In genomic region chr2:221571108-221571390, GRCh38 we compare ENCODE assay signal across 8 cellular contexts. TPM values are rescaled to one million over a fixed set of nuclear protein-coding genes. Genes with fewer than 3 reads are reported as not detected.
A peak's percentile ranks its signal among the peaks of the same experiment; 100 is the strongest.
DNase-seq lines count a peak whose midpoint lies in the region; ATAC-seq and TF ChIP-seq lines count a peak whose summit lies in the region.

No MANE protein-coding gene starts in this region.

- H3K27ac ChIP-seq in Peyer's patch (peak overlapping the region in 1 of 4 donors; percentile 70), colonic mucosa (no peak overlapping the region)
- H3K27ac ChIP-seq in naive thymus-derived CD4-positive, alpha-beta T cell (ENCODE audit: low read depth, low read length) = peak overlapping the region; percentile 69

- peaks cover 0 to 21% (median 4%) of the 10 kb centered on the region in 4 donors for H3K4me1 ChIP-seq in Peyer's patch
- no peaks in the 10 kb centered on the region for H3K4me1 ChIP-seq in colonic mucosa
- peaks cover 11 to 17% of the 10 kb centered on the region in 2 donors for H3K4me1 ChIP-seq in naive thymus-derived CD4-positive, alpha-beta T cell (ENCODE audit: control insufficient read depth in 2 of 2, insufficient read depth in 2 of 2, low read length in 2 of 2)

- peaks cover 36% of the 10 kb centered on the region for H3K4me1 Mint-ChIP-seq in CD14-positive monocyte
- peaks cover 22 to 57% (median 41%) of the 10 kb centered on the region in 7 donors for H3K4me1 Mint-ChIP-seq in naive thymus-derived CD4-positive, alpha-beta T cell

- TF ChIP-seq CTCF in CD14-positive monocyte (IDR thresholded peaks at IDR 0.05) = no peak
- TF ChIP-seq CTCF in Peyer's patch (IDR thresholded peaks at IDR 0.05) = no peak
- no peak for TF ChIP-seq CTCF in colonic mucosa (IDR thresholded peaks at IDR 0.05)
- TF ChIP-seq CTCF in GM10248 (IDR thresholded peaks at IDR 0.05; ENCODE audit: control extremely low read depth, extremely low read depth, low read depth, missing control alignments) = no peak

- no peak for TF ChIP-seq POLR2A in Peyer's patch (IDR thresholded peaks at IDR 0.05)

- H3K9me3 Mint-ChIP-seq in CD14-positive monocyte = peaks cover 0 to 31% (median 20%) of the 10 kb centered on the region in 7 donors
- H3K9me3 Mint-ChIP-seq in naive thymus-derived CD4-positive, alpha-beta T cell = no peaks in the 10 kb centered on the region

- no peaks in the 10 kb centered on the region for H3K9me3 ChIP-seq in Peyer's patch
- no peaks in the 10 kb centered on the region for H3K9me3 ChIP-seq in colonic mucosa
- no peaks in the 10 kb centered on the region for H3K9me3 ChIP-seq in naive thymus-derived CD4-positive, alpha-beta T cell (ENCODE audit: control insufficient read depth in 2 of 3, low read length in 3 of 3)

- no peak overlapping the region for H3K27ac Mint-ChIP-seq in CD14-positive monocyte
- peak overlapping the region; percentile 39 to 94 (median 84) for H3K27ac Mint-ChIP-seq in naive thymus-derived CD4-positive, alpha-beta T cell

- peaks cover 10 to 25% of the 10 kb centered on the region in 2 donors for H3K36me3 Mint-ChIP-seq in CD14-positive monocyte
- H3K36me3 Mint-ChIP-seq in naive thymus-derived CD4-positive, alpha-beta T cell = peaks cover 0 to 13% (median 0%) of the 10 kb centered on the region in 5 donors

- H3K36me3 ChIP-seq in Peyer's patch (no peaks in the 10 kb centered on the region), colonic mucosa (no peaks in the 10 kb centered on the region)
- H3K36me3 ChIP-seq in naive thymus-derived CD4-positive, alpha-beta T cell (ENCODE audit: control insufficient read depth in 2 of 3, insufficient read depth in 3 of 3, low read length in 3 of 3) = peaks cover 0 to 8% (median 0%) of the 10 kb centered on the region in 3 experiments

- intact Hi-C loops in CD14-positive monocyte (cut with micrococcal nuclease) = loop anchor here in 1 of 2 donors (5.0 kb wide), 1 partner anchor 1834 kb away; no protein-coding TSS in a partner anchor
- intact Hi-C loops in colonic mucosa (cut with DNase I) = loop anchor here (10.0 kb wide), 2 partner anchors 144 to 394 kb away; no protein-coding TSS in a partner anchor
- intact Hi-C loops in naive thymus-derived CD4-positive, alpha-beta T cell (cut with micrococcal nuclease) = loop anchor here (5.0 to 10.0 kb wide), 17 partner anchors 39 to 1291 kb away; partner anchors contain the start of genes ACSL3 (in 1 of the 2) and FARSB (in 1 of the 2)

- DNase-seq in CD14-positive monocyte (ENCODE audit: low spot score) = no peak
- DNase-seq in Peyer's patch = peak in 2 of 3 donors; percentile 27 to 48
- DNase-seq in colonic mucosa = peak; percentile 24
- DNase-seq in naive thymus-derived CD4-positive, alpha-beta T cell = peak in 7 of 9 donors; percentile 5 to 64 (median 52)
- no peak for DNase-seq in GM10248 (ENCODE audit: extremely low spot score)
- no peak for DNase-seq in NCI-H146 (lab: John Stamatoyannopoulos, UW)

- peak overlapping the region; percentile 52 to 66 (median 62) for H3K4me3 ChIP-seq in Peyer's patch
- peak overlapping the region; percentile 86 for H3K4me3 ChIP-seq in colonic mucosa
- peak overlapping the region; percentile 91 for H3K4me3 ChIP-seq in naive thymus-derived CD4-positive, alpha-beta T cell (ENCODE audit: low read length)

- peak; percentile 1 for ATAC-seq in naive thymus-derived CD4-positive, alpha-beta T cell
- ATAC-seq in GM21576 (IDR thresholded peaks at IDR 0.05; ENCODE audit: unreplicated experiment) (no peak), HG02763 (IDR thresholded peaks at IDR 0.05; ENCODE audit: unreplicated experiment) (no peak)

- CTCF ChIA-PET in naive thymus-derived CD4-positive, alpha-beta T cell (lab: Charles Lee) = interaction anchor here (0.6 to 1.1 kb wide), 4 partner anchors 31 to 631 kb away, joined by 3 to 5 read pairs (median 4); no protein-coding TSS in a partner anchor
- CTCF ChIA-PET in GM10248 (lab: Yijun Ruan, JAX) = interaction anchor here (0.9 kb wide), 1 partner anchor 9 kb away, joined by 4 read pairs; no protein-coding TSS in a partner anchor

- peaks cover 68 to 82% (median 78%) of the 10 kb centered on the region in 3 donors for H3K27me3 Mint-ChIP-seq in CD14-positive monocyte (ENCODE audit: low read depth in 3 of 3)
- H3K27me3 Mint-ChIP-seq in naive thymus-derived CD4-positive, alpha-beta T cell = peaks cover 14 to 70% (median 41%) of the 10 kb centered on the region in 5 donors

- POLR2A ChIA-PET in naive thymus-derived CD4-positive, alpha-beta T cell (lab: Charles Lee) = interaction anchor here (0.7 to 4.3 kb wide), 4 partner anchors 52 to 261 kb away, joined by 3 to 45 read pairs (median 4); no protein-coding TSS in a partner anchor
- POLR2A ChIA-PET in GM10248 (lab: Yijun Ruan, JAX) = no interaction called here

- peaks cover 0 to 19% of the 10 kb centered on the region in 2 donors for H3K27me3 ChIP-seq in Peyer's patch
- no peaks in the 10 kb centered on the region for H3K27me3 ChIP-seq in colonic mucosa
- peaks cover 0 to 4% of the 10 kb centered on the region in 2 donors for H3K27me3 ChIP-seq in naive thymus-derived CD4-positive, alpha-beta T cell (ENCODE audit: control insufficient read depth in 2 of 2, insufficient read depth in 2 of 2, low read length in 2 of 2)

- peak overlapping the region; percentile 25 to 87 for H3K9ac ChIP-seq in colonic mucosa (ENCODE audit: low read depth in 2 of 2, low read length in 2 of 2)

- H3K4me3 Mint-ChIP-seq in CD14-positive monocyte = peak overlapping the region; percentile 83 to 87
- H3K4me3 Mint-ChIP-seq in naive thymus-derived CD4-positive, alpha-beta T cell = peak overlapping the region; percentile 88 to 97 (median 94)

RNA-seq across cellular contexts. Expression of gene EPHA4, which starts 1.1 kb away (rescaled TPM):
- under 1 TPM in 1 of 2 donors, not detected in 1; 0.31 TPM for polyA plus RNA-seq in CD14-positive monocyte
- 10 to 100 TPM in 3 of 4 donors, 1 to 10 TPM in 1; 3.5 to 16.5 (median 12.4) TPM for total RNA-seq in Peyer's patch
- total RNA-seq in colonic mucosa = 10 to 100 TPM in 1 of 2 donors, 1 to 10 TPM in 1; 8.9 to 17.1 TPM
- 10 to 100 TPM; 12.4 to 42.8 (median 30.6) TPM for total RNA-seq in naive thymus-derived CD4-positive, alpha-beta T cell
- 10 to 100 TPM in 1 of 2 donors, 1 to 10 TPM in 1; 8.3 to 16.1 TPM for polyA plus RNA-seq in naive thymus-derived CD4-positive, alpha-beta T cell

Comparison
In these comparisons a context has a peak if more than half of its experiments do, and no peak if none do; other contexts are left out.
1. DNase-seq: peak in Peyer's patch (2 of 3), colonic mucosa (single experiment) and naive thymus-derived CD4-positive, alpha-beta T cell (7 of 9); none in CD14-positive monocyte (single experiment), GM10248 (single experiment) and NCI-H146 (single experiment).
2. H3K27ac Mint-ChIP-seq: peak in naive thymus-derived CD4-positive, alpha-beta T cell (9 of 9); none in CD14-positive monocyte (0 of 7).
3. Peak in every context shown above with its lines, with median percentiles within 50 percentile points of each other: H3K4me3 ChIP-seq.